ENCODE assay signal across 11 cellular contexts in genomic region chr3:144244662-144245061, GRCh38.
"Had no signal": no experiment of that assay in that cellular context is flagged by ENCODE, and none has a peak within 500 bp of the region (broad histone marks: within the 10 kb centered on the region; RNA-seq: fewer than 3 reads in every experiment).

No MANE protein-coding gene starts in this region.

- H3K36me3 ChIP-seq: adrenal gland, tibial artery, vagina had no signal

- H3K4me2 ChIP-seq: hepatocyte had no signal

- H3K27me3 ChIP-seq: adrenal gland, hepatocyte, tibial artery, vagina had no signal

- H3K4me3 ChIP-seq: adrenal gland, coronary artery, hepatocyte, skin epidermis, tibial artery, vagina had no signal

- H3K27ac ChIP-seq: adrenal gland, coronary artery, epithelial cell of prostate, hepatocyte, skin epidermis, tibial artery, vagina had no signal

- H3K4me1 ChIP-seq: adrenal gland, tibial artery, vagina had no signal

- DNase-seq: activated CD4-positive, CD25-positive, alpha-beta regulatory T cell; activated naive CD4-positive, alpha-beta T cell treated with anti-CD3 and anti-CD28 coated beads, Interleukin-2, amount 50 U/mL, for 16 hours; adrenal gland; central memory CD4-positive, alpha-beta T cell; effector CD8-positive, alpha-beta T cell; tibial artery had no signal

- H3K79me2 ChIP-seq: hepatocyte had no signal

- H3K9me3 ChIP-seq: adrenal gland, tibial artery, vagina had no signal

- H2AFZ ChIP-seq: hepatocyte had no signal
